Comparison of ENCODE assay signal across 17 cellular contexts in genomic region chr3:47791193-47791855, GRCh38. TPM values are rescaled to one million over a fixed set of nuclear protein-coding genes. Genes with fewer than 3 reads are reported as not detected.
DNase-seq lines count a peak whose midpoint lies in the region; ATAC-seq and TF ChIP-seq lines count a peak whose summit lies in the region.
"Had no signal": no experiment of that assay in that cellular context is flagged by ENCODE, and none has a peak within 500 bp of the region (broad histone marks: within the 10 kb centered on the region; RNA-seq: fewer than 3 reads in every experiment).

No MANE protein-coding gene starts in this region.

- H3K27me3 ChIP-seq in BLaER1 treated with 17β-estradiol and CSF1 and Interleukin-3, amounts not matched to agents 10 nM and 100 nM, result no peaks in the 10 kb centered on the region
- H3K27me3 ChIP-seq in neural progenitor cell, result no peaks in the 10 kb centered on the region

- H3K4me3 Mint-ChIP-seq in neural progenitor cell, result no peak overlapping the region
- H3K4me3 Mint-ChIP-seq: CD8-positive, alpha-beta T cell had no signal

- H3K4me3 ChIP-seq in BLaER1 treated with 17β-estradiol and CSF1 and Interleukin-3, amounts not matched to agents 10 nM and 100 nM, result no peak overlapping the region
- H3K4me3 ChIP-seq in HEK293 (ENCODE audit: low read depth, low read length) (no peak overlapping the region), neural progenitor cell (no peak overlapping the region)

- peaks cover 15 to 22% (median 19%) of the 10 kb centered on the region in 11 experiments for H3K9me3 ChIP-seq in BLaER1 treated with 17β-estradiol and CSF1 and Interleukin-3, amounts not matched to agents 10 nM and 100 nM (replicated peaks in 1 of 11)
- H3K9me3 ChIP-seq in HEK293 (ENCODE audit: control insufficient read depth, insufficient read depth, low read depth, low read length) (no peaks in the 10 kb centered on the region), neural progenitor cell (ENCODE audit: low read depth) (no peaks in the 10 kb centered on the region)

- peaks cover 17 to 45% (median 34%) of the 10 kb centered on the region in 10 experiments; a peak in 19 of 20 replicates for H3K4me1 ChIP-seq in BLaER1 treated with 17β-estradiol and CSF1 and Interleukin-3, amounts not matched to agents 10 nM and 100 nM
- H3K4me1 ChIP-seq in HEK293 (ENCODE audit: control insufficient read depth, insufficient read depth, low read length), result no peaks in the 10 kb centered on the region
- no peaks in the 10 kb centered on the region for H3K4me1 ChIP-seq in neural progenitor cell

- no peaks in the 10 kb centered on the region for H3F3A ChIP-seq in neural progenitor cell (ENCODE audit: low read depth)

- peak overlapping the region in 10 of 11 experiments; percentile 14 to 69 (median 60); a peak in 21 of 22 replicates for H3K4me2 ChIP-seq in BLaER1 treated with 17β-estradiol and CSF1 and Interleukin-3, amounts not matched to agents 10 nM and 100 nM
- H3K4me2 ChIP-seq in neural progenitor cell, result no peak overlapping the region

- peak overlapping the region in 9 of 11 experiments; percentile 73 to 98 (median 91); a peak in 19 of 22 replicates for H3K27ac ChIP-seq in BLaER1 treated with 17β-estradiol and CSF1 and Interleukin-3, amounts not matched to agents 10 nM and 100 nM
- H3K27ac ChIP-seq in HEK293 (ENCODE audit: extremely low read depth, low read depth, low read length), result no peak overlapping the region
- peak overlapping the region; percentile 17; the same call in 1 of the 2 replicates for H3K27ac ChIP-seq in VCaP
- no peak overlapping the region for H3K27ac ChIP-seq in neural progenitor cell

- H3K36me3 Mint-ChIP-seq in neural progenitor cell, result peaks cover 7% of the 10 kb centered on the region
- H3K36me3 Mint-ChIP-seq: CD8-positive, alpha-beta T cell had no signal

- DNase-seq in neural progenitor cell (ENCODE audit: low spot score), result no peak
- DNase-seq in DMS 273 (lab: John Stamatoyannopoulos, UW; ENCODE audit: unreplicated experiment), result no peak
- DNase-seq in SIG-M5 (lab: John Stamatoyannopoulos, UW), result no peak
- DNase-seq: ACHN; AML-193; CD8-positive, alpha-beta T cell; DND-41; GF-D8; MV-4-11; NCI-H1417 treated with DMSO at 0.1 percent for 48 hours; NCI-H2029; NCI-H748 treated with DMSO at 0.1 percent for 48 hours had no signal

- peak overlapping the region in 9 of 11 experiments; percentile 18 to 62 (median 49); a peak in 11 of 22 replicates for H3K9ac ChIP-seq in BLaER1 treated with 17β-estradiol and CSF1 and Interleukin-3, amounts not matched to agents 10 nM and 100 nM
- no peak overlapping the region for H3K9ac ChIP-seq in neural progenitor cell

- no peak overlapping the region for H2AFZ ChIP-seq in neural progenitor cell (replicated peaks)

- H3K4me1 Mint-ChIP-seq in neural progenitor cell, result peaks cover 2% of the 10 kb centered on the region

- peaks cover 6% of the 10 kb centered on the region for H3K27me3 Mint-ChIP-seq in neural progenitor cell (ENCODE audit: insufficient read depth, low read depth)
- H3K27me3 Mint-ChIP-seq: IgD-negative memory B cell had no signal

- ATAC-seq in HG02610 (IDR thresholded peaks at IDR 0.05; ENCODE audit: unreplicated experiment), result no peak
- ATAC-seq: CD8-positive, alpha-beta T cell had no signal

- CTCF ChIA-PET in HEK293 (lab: Yijun Ruan, JAX), result no interaction called here

- H3K79me2 ChIP-seq in neural progenitor cell (ENCODE audit: low read depth), result no peaks in the 10 kb centered on the region

- H3K9me3 Mint-ChIP-seq in neural progenitor cell, result peaks cover 13% of the 10 kb centered on the region
- H3K9me3 Mint-ChIP-seq: IgD-negative memory B cell had no signal

- POLR2A ChIA-PET in HEK293 (lab: Yijun Ruan, JAX), result no interaction called here

- H3K36me3 ChIP-seq in BLaER1 treated with 17β-estradiol and CSF1 and Interleukin-3, amounts not matched to agents 10 nM and 100 nM, result peaks cover 0 to 9% (median 0%) of the 10 kb centered on the region in 11 experiments; a peak in 2 of 22 replicates
- H3K36me3 ChIP-seq in HEK293 (ENCODE audit: control insufficient read depth in 2 of 2, insufficient read depth in 1 of 2, low read length in 2 of 2), result no peaks in the 10 kb centered on the region
- H3K36me3 ChIP-seq in neural progenitor cell, result no peaks in the 10 kb centered on the region

- H4K20me1 ChIP-seq in BLaER1 treated with 17β-estradiol and CSF1 and Interleukin-3, amounts not matched to agents 10 nM and 100 nM, result no peaks in the 10 kb centered on the region
- H4K20me1 ChIP-seq in neural progenitor cell (ENCODE audit: low read depth), result no peaks in the 10 kb centered on the region

- H3K27ac Mint-ChIP-seq in neural progenitor cell, result peak overlapping the region; percentile 26
- H3K27ac Mint-ChIP-seq: CD8-positive, alpha-beta T cell had no signal

- TF ChIP-seq CTCF in HEK293 (tag by site-specific recombination; IDR thresholded peaks at IDR 0.05) (no peak), VCaP (conservative IDR thresholded peaks at IDR 0.05) (no peak), neural progenitor cell (IDR thresholded peaks at IDR 0.05) (no peak)

TF ChIP-seq in HEK293, 187 proteins besides CTCF, POLR2A, EP300 and RAD21:
- TF ChIP-seq ZNF148 (tag by site-specific recombination; IDR thresholded peaks at IDR 0.05; ENCODE audit: borderline replicate concordance), result no peak
- no peak for TF ChIP-seq FEZF1 (tag by site-specific recombination; IDR thresholded peaks at IDR 0.05)
- no peak for TF ChIP-seq MZF1 (tag by site-specific recombination; IDR thresholded peaks at IDR 0.05; ENCODE audit: borderline replicate concordance)
- TF ChIP-seq ZNF639 (tag by site-specific recombination; IDR thresholded peaks at IDR 0.05), result no peak
- 0 out of 2 replicates have a peak, but pooled peaks have one; percentile 14 for TF ChIP-seq ZNF664 (tag by site-specific recombination; IDR thresholded peaks at IDR 0.05)
- no peak for TF ChIP-seq SCRT1 (tag by site-specific recombination; IDR thresholded peaks at IDR 0.05; ENCODE audit: borderline replicate concordance)

RNA-seq across cellular contexts. Expression of gene SMARCC1, which starts 9.6 kb away (rescaled TPM):
- 167 and 175 TPM in 2 replicates for total RNA-seq in neural progenitor cell (ENCODE audit: low replicate concordance)

RNA-seq across cellular contexts. Expression of gene DHX30, which starts 11.6 kb away (rescaled TPM):
- 70.9 and 116 TPM in 2 replicates for total RNA-seq in neural progenitor cell (ENCODE audit: low replicate concordance)

Comparison
In these comparisons a context has a peak if more than half of its experiments do, and no peak if none do; other contexts are left out.
1. H3K27ac ChIP-seq: peak in BLaER1 treated with 17β-estradiol and CSF1 and Interleukin-3, amounts not matched to agents 10 nM and 100 nM (9 of 11) and VCaP (single experiment); none in HEK293 (single experiment) and neural progenitor cell (single experiment).